In the genomic region with DNA sequence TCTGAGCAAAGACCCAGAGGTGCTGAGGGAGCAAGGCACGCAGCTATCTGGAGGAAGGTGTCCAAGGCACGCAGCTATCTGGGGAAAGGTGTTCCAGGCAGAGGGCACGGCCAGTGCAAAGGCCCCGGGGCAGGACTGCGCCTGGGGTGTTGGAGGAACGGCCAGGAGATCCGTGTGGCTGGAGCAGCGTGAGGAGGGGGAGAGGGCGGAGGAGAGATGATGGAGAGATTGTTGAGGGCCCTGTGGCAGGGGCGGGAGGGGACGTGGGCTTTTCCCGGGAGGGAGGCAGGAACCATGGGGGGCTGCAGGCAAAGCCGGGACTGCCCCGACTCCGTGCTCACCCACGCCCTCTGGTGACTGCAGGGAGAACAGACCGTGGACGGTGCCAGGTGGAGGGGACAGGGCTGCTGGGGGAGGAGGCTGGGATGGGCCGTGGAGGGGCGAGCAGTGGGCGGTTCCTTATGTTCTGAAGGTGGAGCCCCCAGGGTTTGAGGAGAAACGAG, we compare ENCODE assay signal across 8 cellular contexts. TPM values are rescaled to one million over a fixed set of nuclear protein-coding genes. Genes with fewer than 3 reads are reported as not detected.
DNase-seq lines count a peak whose midpoint lies in the region; ATAC-seq and TF ChIP-seq lines count a peak whose summit lies in the region.

No MANE protein-coding gene starts in this region.

- no peaks in the 10 kb centered on the region for H3K4me1 ChIP-seq in vagina

- no peak for TF ChIP-seq POLR2A in vagina (IDR thresholded peaks at IDR 0.05)

- peak; percentile 98 for DNase-seq in 8988T
- DNase-seq in GM19238 (ENCODE audit: insufficient read length, low spot score), result peak; percentile 76
- DNase-seq in SKM-1 treated with dmso at 0.1 percent for 144 hours (lab: John Stamatoyannopoulos, UW; ENCODE audit: unreplicated experiment), result peak; percentile 36
- DNase-seq in activated naive CD8-positive, alpha-beta T cell treated with anti-CD3 and anti-CD28 coated beads, Interleukin-2, amount 50 U/mL, for 24 hours, result peak; percentile 73
- peak; percentile 93 for DNase-seq in iPS-NIHi11 (ENCODE audit: low spot score)
- peak; percentile 68 for DNase-seq in stimulated activated CD4-positive, alpha-beta T cell treated with anti-CD3 and anti-CD28 coated beads, Interleukin-4, amount 100 ng/mL, for 24 hours
- DNase-seq in vagina (ENCODE audit: extremely low spot score in 2 of 2), result no peak

- H3K27ac ChIP-seq in vagina, result no peak overlapping the region

- peak in 1 of 3 experiments; percentile 42 for TF ChIP-seq CTCF in vagina (IDR thresholded peaks at IDR 0.05)

- H3K36me3 ChIP-seq in vagina, result peaks cover 0 to 9% of the 10 kb centered on the region in 2 donors

- no peak overlapping the region for H3K4me3 ChIP-seq in vagina

- peaks cover 7% of the 10 kb centered on the region for H3K4me1 Mint-ChIP-seq in activated naive CD8-positive, alpha-beta T cell treated with anti-CD3 and anti-CD28 coated beads, Interleukin-2, amount 50 U/mL, for 24 hours

- no peaks in the 10 kb centered on the region for H3K9me3 Mint-ChIP-seq in activated naive CD8-positive, alpha-beta T cell treated with anti-CD3 and anti-CD28 coated beads, Interleukin-2, amount 50 U/mL, for 24 hours

- H3K9me3 ChIP-seq in vagina, result no peaks in the 10 kb centered on the region

- H3K27me3 Mint-ChIP-seq in activated naive CD8-positive, alpha-beta T cell treated with anti-CD3 and anti-CD28 coated beads, Interleukin-2, amount 50 U/mL, for 24 hours, result peaks cover 2% of the 10 kb centered on the region

- no peaks in the 10 kb centered on the region for H3K36me3 Mint-ChIP-seq in activated naive CD8-positive, alpha-beta T cell treated with anti-CD3 and anti-CD28 coated beads, Interleukin-2, amount 50 U/mL, for 24 hours (ENCODE audit: low read depth)

- ATAC-seq in activated naive CD8-positive, alpha-beta T cell treated with anti-CD3 and anti-CD28 coated beads, Interleukin-2, amount 50 U/mL, for 24 hours, result peak; percentile 53
- no peak for ATAC-seq in GM18519 (IDR thresholded peaks at IDR 0.05; ENCODE audit: low FRiP score, unreplicated experiment)

- intact Hi-C loops in vagina (cut with DNase I), result no loop called here

- H3K27ac Mint-ChIP-seq in activated naive CD8-positive, alpha-beta T cell treated with anti-CD3 and anti-CD28 coated beads, Interleukin-2, amount 50 U/mL, for 24 hours, result no peak overlapping the region

- H3K27me3 ChIP-seq in vagina, result no peaks in the 10 kb centered on the region

- H3K4me3 Mint-ChIP-seq in activated naive CD8-positive, alpha-beta T cell treated with anti-CD3 and anti-CD28 coated beads, Interleukin-2, amount 50 U/mL, for 24 hours, result no peak overlapping the region

RNA-seq across cellular contexts. Expression of a gene that starts 13.3 kb away (rescaled TPM):
- 0.49 TPM for total RNA-seq in vagina

RNA-seq across cellular contexts. Expression of a gene that starts 28.9 kb away (rescaled TPM):
- total RNA-seq in vagina, result 40.0 TPM

RNA-seq across cellular contexts. Expression of a gene that starts 42.4 kb away (rescaled TPM):
- total RNA-seq in vagina, result not detected

RNA-seq across cellular contexts. Expression of a gene that starts 59.6 kb away (rescaled TPM):
- total RNA-seq in vagina, result 230 TPM

Comparison
In these comparisons a context has a peak if more than half of its experiments do, and no peak if none do; other contexts are left out.
1. DNase-seq: peak in 8988T (single experiment), GM19238 (single experiment), SKM-1 treated with dmso at 0.1 percent for 144 hours (single experiment), activated naive CD8-positive, alpha-beta T cell treated with anti-CD3 and anti-CD28 coated beads, Interleukin-2, amount 50 U/mL, for 24 hours (single experiment), iPS-NIHi11 (single experiment) and stimulated activated CD4-positive, alpha-beta T cell treated with anti-CD3 and anti-CD28 coated beads, Interleukin-4, amount 100 ng/mL, for 24 hours (single experiment); none in vagina (0 of 2).